In genomic region chr20:10308652-10309051, GRCh38 we compare ENCODE assay signal across 20 cellular contexts.
DNase-seq lines count a peak whose midpoint lies in the region; ATAC-seq, FAIRE-seq and TF ChIP-seq lines count a peak whose summit lies in the region.
"Had no signal": no experiment of that assay in that cellular context is flagged by ENCODE, and none has a peak within 500 bp of the region (broad histone marks: within the 10 kb centered on the region; RNA-seq: fewer than 3 reads in every experiment).

No MANE protein-coding gene starts in this region.

- peaks cover 4% of the 10 kb centered on the region; the same call in 1 of the 2 replicates for H3K4me1 ChIP-seq in HepG2 (ENCODE audit: insufficient read depth, low read length)
- H3K4me1 ChIP-seq in right lobe of liver: no peaks in the 10 kb centered on the region
- H3K4me1 ChIP-seq in fibroblast of lung (ENCODE audit: control insufficient read depth, extremely low read depth, insufficient read depth, low read length): peaks cover 30% of the 10 kb centered on the region
- no peaks in the 10 kb centered on the region for H3K4me1 ChIP-seq in stomach smooth muscle (ENCODE audit: control insufficient read depth, insufficient read depth, low read length)
- 0 out of 2 replicates have a peak, but pooled peaks cover 2% of the 10 kb centered on the region for H3K4me1 ChIP-seq in H9 (ENCODE audit: insufficient read depth, low read length)

- no peak overlapping the region for H2BK5ac ChIP-seq in H9 (ENCODE audit: insufficient read length, low read length)

- H4K91ac ChIP-seq in H9 (ENCODE audit: insufficient read length, low read depth, low read length): no peak overlapping the region

- H3K4me2 ChIP-seq in HepG2 (ENCODE audit: low read depth, low read length): no peak overlapping the region
- H3K4me2 ChIP-seq in fibroblast of lung (ENCODE audit: extremely low read depth, insufficient read depth, low read length): peak overlapping the region; percentile 36
- H3K4me2 ChIP-seq in H9 (ENCODE audit: insufficient read depth, insufficient read length, low read length): no peak overlapping the region
- H3K4me2 ChIP-seq: BLaER1 treated with 17β-estradiol and CSF1 and Interleukin-3, amounts not matched to agents 10 nM and 100 nM; GM23338 had no signal

- peaks cover 2% of the 10 kb centered on the region; the same call in 1 of the 2 replicates for H3K27me3 Mint-ChIP-seq in H9 (ENCODE audit: low read depth)
- peaks cover 3% of the 10 kb centered on the region for H3K27me3 Mint-ChIP-seq in activated T-helper 1 cell treated with anti-CD3 and anti-CD28 coated beads, Interleukin-12 subunit alpha, Interleukin-12 subunit beta, Interleukin-2, Interleukin-4 antibody, amounts not matched to agents 30 ng/mL and 10 ng/mL and 1 ng/mL, durations not matched to agents 14 hours and 24 hours and 36 hours (ENCODE audit: insufficient read depth)

- no peak overlapping the region for H3T11ph ChIP-seq in H9 (ENCODE audit: low read length)

- no peak overlapping the region for H4K5ac ChIP-seq in H9 (ENCODE audit: insufficient read length, low read depth, low read length)

- no peak overlapping the region for H3K4me3 ChIP-seq in HepG2 (replicated peaks in 1 of 3; ENCODE audit: insufficient read depth in 1 of 3, low read depth in 2 of 3, low read length in 3 of 3)
- no peak overlapping the region for H3K4me3 ChIP-seq in right lobe of liver
- H3K4me3 ChIP-seq in fibroblast of lung (replicated peaks in 1 of 4; ENCODE audit: control extremely low read depth in 1 of 4, insufficient read depth in 1 of 4, low read depth in 3 of 4, low read length in 4 of 4): no peak overlapping the region
- no peak overlapping the region for H3K4me3 ChIP-seq in stomach smooth muscle (ENCODE audit: low read length in 2 of 2)
- H3K4me3 ChIP-seq: BLaER1 treated with 17β-estradiol and CSF1 and Interleukin-3, amounts not matched to agents 10 nM and 100 nM; GM23338; SK-N-MC had no signal

- no peak for TF ChIP-seq CTCF in HepG2 (CRISPR knock-in tag; IDR thresholded peaks at IDR 0.05)
- no peak for TF ChIP-seq CTCF in right lobe of liver (IDR thresholded peaks at IDR 0.05)
- TF ChIP-seq CTCF in fibroblast of lung (conservative IDR thresholded peaks at IDR 0.05 in 1 of 2, IDR thresholded peaks at IDR 0.05 in 1 of 2; ENCODE audit: low read depth in 1 of 2, low read length in 2 of 2): no peak
- TF ChIP-seq CTCF in H9 (conservative IDR thresholded peaks at IDR 0.05): no peak

- in situ Hi-C loops in HepG2 (cut with HindIII; ENCODE audit: extremely low pct_ligation_motif_present, low pct_unique_long_range_greater_than_20kb): no loop called here

- H3K23ac ChIP-seq in H9 (ENCODE audit: insufficient read length, low read depth, low read length): no peak overlapping the region

- no peaks in the 10 kb centered on the region for H3K27me3 ChIP-seq in HepG2 (ENCODE audit: control insufficient read depth in 1 of 2, insufficient read depth in 2 of 2, low read length in 2 of 2)
- no peaks in the 10 kb centered on the region for H3K27me3 ChIP-seq in right lobe of liver
- no peaks in the 10 kb centered on the region for H3K27me3 ChIP-seq in fibroblast of lung (ENCODE audit: control insufficient read depth, insufficient read depth, low read length)
- H3K27me3 ChIP-seq in stomach smooth muscle (ENCODE audit: control insufficient read depth in 1 of 2, insufficient read depth in 2 of 2, low read length in 2 of 2): no peaks in the 10 kb centered on the region
- H3K27me3 ChIP-seq in H9 (ENCODE audit: insufficient read depth, low read length): no peaks in the 10 kb centered on the region
- H3K27me3 ChIP-seq: BLaER1 treated with 17β-estradiol and CSF1 and Interleukin-3, amounts not matched to agents 10 nM and 100 nM had no signal

- BruUV-seq in HepG2 (replicated peaks; lab: Mats Ljungman, UMichigan): no TSS peak

- H4K20me1 ChIP-seq in HepG2 (ENCODE audit: insufficient read depth, low read length) (no peaks in the 10 kb centered on the region), fibroblast of lung (ENCODE audit: control insufficient read depth, extremely low read depth, insufficient read depth, low read length) (no peaks in the 10 kb centered on the region), H9 (ENCODE audit: control insufficient read depth, insufficient read depth, insufficient read length) (no peaks in the 10 kb centered on the region)
- H4K20me1 ChIP-seq: BLaER1 treated with 17β-estradiol and CSF1 and Interleukin-3, amounts not matched to agents 10 nM and 100 nM had no signal

- H3K9me3 ChIP-seq in HepG2 (ENCODE audit: low read length) (no peaks in the 10 kb centered on the region), right lobe of liver (no peaks in the 10 kb centered on the region), fibroblast of lung (ENCODE audit: control insufficient read depth, insufficient read depth, low read depth, low read length) (no peaks in the 10 kb centered on the region), stomach smooth muscle (ENCODE audit: control insufficient read depth in 2 of 2, low read length in 2 of 2) (no peaks in the 10 kb centered on the region), H9 (ENCODE audit: control insufficient read depth, low read depth, low read length) (no peaks in the 10 kb centered on the region)
- H3K9me3 ChIP-seq: BLaER1 treated with 17β-estradiol and CSF1 and Interleukin-3, amounts not matched to agents 10 nM and 100 nM had no signal

- no peak overlapping the region for H2BK15ac ChIP-seq in H9 (ENCODE audit: low read depth, low read length)

- ATAC-seq in HepG2: no peak
- ATAC-seq in right lobe of liver: no peak
- ATAC-seq in SK-N-SH treated with all-trans-retinoic acid at 6 μM for 48 hours: no peak
- ATAC-seq in GM21515 (IDR thresholded peaks at IDR 0.05; ENCODE audit: unreplicated experiment): no peak
- ATAC-seq: GM23338, Right ventricle myocardium inferior had no signal

- no peak overlapping the region for H2BK12ac ChIP-seq in H9 (ENCODE audit: insufficient read length, low read depth, low read length)

- peaks cover 0 to 3% of the 10 kb centered on the region in 2 experiments; a peak in 1 of 5 replicates for H3K9me3 Mint-ChIP-seq in H9
- H3K9me3 Mint-ChIP-seq in activated T-helper 1 cell treated with anti-CD3 and anti-CD28 coated beads, Interleukin-12 subunit alpha, Interleukin-12 subunit beta, Interleukin-2, Interleukin-4 antibody, amounts not matched to agents 30 ng/mL and 10 ng/mL and 1 ng/mL, durations not matched to agents 14 hours and 24 hours and 36 hours: no peaks in the 10 kb centered on the region
- H3K9me3 Mint-ChIP-seq: CD8-positive, alpha-beta memory T cell; GM23338 had no signal

- CTCF ChIA-PET in HepG2 (lab: Yijun Ruan, JAX; ENCODE audit: low intra/inter-chr PET ratio, low total read pairs): no interaction called here

- peaks cover 10 to 14% of the 10 kb centered on the region in 2 experiments for H3K4me1 Mint-ChIP-seq in H9
- no peaks in the 10 kb centered on the region for H3K4me1 Mint-ChIP-seq in activated T-helper 1 cell treated with anti-CD3 and anti-CD28 coated beads, Interleukin-12 subunit alpha, Interleukin-12 subunit beta, Interleukin-2, Interleukin-4 antibody, amounts not matched to agents 30 ng/mL and 10 ng/mL and 1 ng/mL, durations not matched to agents 14 hours and 24 hours and 36 hours (ENCODE audit: low read depth)

- H3K79me1 ChIP-seq in H9 (ENCODE audit: insufficient read depth, low read depth, low read length, poor library complexity, severe bottlenecking): no peaks in the 10 kb centered on the region

- H3K14ac ChIP-seq in H9 (ENCODE audit: insufficient read depth, low read length): no peak overlapping the region

- 40% methylated on average over 2 of the region's 2 CpGs for WGBS in HepG2 (ENCODE audit: low lambda C conversion rate)
- WGBS in right lobe of liver (ENCODE audit: insufficient coverage, low coverage, low lambda C conversion rate, missing lambda C conversion rate): 50% methylated on average over 2 of the region's 2 CpGs
- 100% methylated on average over 1 of the region's 2 CpGs for WGBS in H9 (ENCODE audit: extremely low coverage, insufficient read length, low lambda C conversion rate)

- H3K36me3 Mint-ChIP-seq in H9 (ENCODE audit: insufficient read depth in 1 of 3, low read depth in 3 of 3): peaks cover 0 to 5% (median 0%) of the 10 kb centered on the region in 3 experiments; a peak in 3 of 7 replicates
- H3K36me3 Mint-ChIP-seq in activated T-helper 1 cell treated with anti-CD3 and anti-CD28 coated beads, Interleukin-12 subunit alpha, Interleukin-12 subunit beta, Interleukin-2, Interleukin-4 antibody, amounts not matched to agents 30 ng/mL and 10 ng/mL and 1 ng/mL, durations not matched to agents 14 hours and 24 hours and 36 hours (ENCODE audit: low read depth): no peaks in the 10 kb centered on the region
- H3K36me3 Mint-ChIP-seq: IgD-negative memory B cell had no signal

- H3K4me3 Mint-ChIP-seq in H9: no peak overlapping the region; a peak in 1 of 5 replicates
- H3K4me3 Mint-ChIP-seq in activated T-helper 1 cell treated with anti-CD3 and anti-CD28 coated beads, Interleukin-12 subunit alpha, Interleukin-12 subunit beta, Interleukin-2, Interleukin-4 antibody, amounts not matched to agents 30 ng/mL and 10 ng/mL and 1 ng/mL, durations not matched to agents 14 hours and 24 hours and 36 hours: no peak overlapping the region
- H3K4me3 Mint-ChIP-seq: GM23338, IgD-negative memory B cell had no signal

- no peak overlapping the region for H3K18ac ChIP-seq in H9 (ENCODE audit: insufficient read length, low read depth, low read length)

- intact Hi-C loops in HepG2 (cut with micrococcal nuclease; ENCODE audit: unreplicated experiment): no loop called here
- intact Hi-C loops in right lobe of liver (cut with DNase I): no loop called here
- intact Hi-C loops in activated T-helper 1 cell treated with anti-CD3 and anti-CD28 coated beads, Interleukin-12 subunit alpha, Interleukin-12 subunit beta, Interleukin-2, Interleukin-4 antibody, amounts not matched to agents 30 ng/mL and 10 ng/mL and 1 ng/mL, durations not matched to agents 14 hours and 24 hours and 36 hours (cut with micrococcal nuclease): no loop called here

- TF ChIP-seq EP300 in HepG2 (IDR thresholded peaks at IDR 0.05; ENCODE audit: low read depth in 2 of 2, low read length in 2 of 2) (no peak), HepG2 (CRISPR knock-in tag; IDR thresholded peaks at IDR 0.05; ENCODE audit: borderline replicate concordance) (no peak)

- H3K9ac ChIP-seq in HepG2 (ENCODE audit: insufficient read depth, low read depth, low read length): no peak overlapping the region
- H3K9ac ChIP-seq in fibroblast of lung (ENCODE audit: insufficient read depth, low read length): no peak overlapping the region
- H3K9ac ChIP-seq in stomach smooth muscle (ENCODE audit: low read length in 2 of 2): no peak overlapping the region
- H3K9ac ChIP-seq in H9 (ENCODE audit: extremely low read depth, insufficient read length, low read length): no peak overlapping the region
- H3K9ac ChIP-seq: BLaER1 treated with 17β-estradiol and CSF1 and Interleukin-3, amounts not matched to agents 10 nM and 100 nM had no signal

- H2AK5ac ChIP-seq in H9 (ENCODE audit: insufficient read length, low read length): no peak overlapping the region

- TF ChIP-seq RAD21 in HepG2 (CRISPR knock-in tag; IDR thresholded peaks at IDR 0.05): no peak

- H3K23me2 ChIP-seq in H9 (ENCODE audit: insufficient read length, low read depth, low read length, poor library complexity, severe bottlenecking): no peaks in the 10 kb centered on the region

- no peak overlapping the region for H2AFZ ChIP-seq in HepG2 (ENCODE audit: low read length)
- no peak overlapping the region for H2AFZ ChIP-seq in fibroblast of lung (ENCODE audit: low read length)
- H2AFZ ChIP-seq in H9 (ENCODE audit: low read length): no peak overlapping the region
- H2AFZ ChIP-seq: GM23338 had no signal

- no peak overlapping the region for H3K56ac ChIP-seq in H9 (ENCODE audit: insufficient read length, low read depth, low read length)

- no peak overlapping the region for H2BK120ac ChIP-seq in H9 (ENCODE audit: low read depth, low read length, poor library complexity, severe bottlenecking)

- no peak for FAIRE-seq in HepG2 (lab: Jason Lieb, UNC)
- FAIRE-seq: D721Med had no signal

- DNase-seq in HepG2 (ENCODE audit: low spot score) (no peak), right lobe of liver (no peak), fibroblast of lung (ENCODE audit: low read depth in 2 of 2) (no peak), H9 (no peak)
- no peak for DNase-seq in activated T-helper 1 cell treated with anti-CD3 and anti-CD28 coated beads, Interleukin-12 subunit alpha, Interleukin-12 subunit beta, Interleukin-2, Interleukin-4 antibody, amounts not matched to agents 30 ng/mL and 10 ng/mL and 1 ng/mL, durations not matched to agents 14 hours and 24 hours and 36 hours (ENCODE audit: low spot score)
- DNase-seq: 8988T; CD8-positive, alpha-beta memory T cell; DMS79; NCI-H1105 treated with DMSO at 0.1 percent for 48 hours; NCI-H1930; NCI-H748 treated with DMSO at 0.1 percent for 48 hours had no signal

- TF ChIP-seq POLR2A in HepG2 (IDR thresholded peaks at IDR 0.05; ENCODE audit: insufficient read depth in 1 of 2, low read depth in 2 of 2, low read length in 2 of 2) (no peak), right lobe of liver (IDR thresholded peaks at IDR 0.05) (no peak)

- H4K8ac ChIP-seq in H9 (replicated peaks; ENCODE audit: insufficient read length, low read depth, low read length): no peak overlapping the region

- no peak overlapping the region for H2BK20ac ChIP-seq in H9 (ENCODE audit: low read depth, low read length, poor library complexity, severe bottlenecking)

- no peak overlapping the region for H3K27ac Mint-ChIP-seq in H9
- no peak overlapping the region for H3K27ac Mint-ChIP-seq in activated T-helper 1 cell treated with anti-CD3 and anti-CD28 coated beads, Interleukin-12 subunit alpha, Interleukin-12 subunit beta, Interleukin-2, Interleukin-4 antibody, amounts not matched to agents 30 ng/mL and 10 ng/mL and 1 ng/mL, durations not matched to agents 14 hours and 24 hours and 36 hours
- H3K27ac Mint-ChIP-seq: CD8-positive, alpha-beta memory T cell; GM23338; IgD-negative memory B cell had no signal

- H3K4ac ChIP-seq in H9 (ENCODE audit: low read depth, low read length): no peak overlapping the region

- POLR2A ChIA-PET in HepG2 (lab: Yijun Ruan, JAX): no interaction called here

- H3K79me2 ChIP-seq in HepG2 (ENCODE audit: insufficient read depth, low read length) (no peaks in the 10 kb centered on the region), fibroblast of lung (ENCODE audit: control insufficient read depth, insufficient read depth, low read length) (no peaks in the 10 kb centered on the region), H9 (ENCODE audit: insufficient read depth, low read length) (no peaks in the 10 kb centered on the region)

- H3K27ac ChIP-seq in HepG2 (ENCODE audit: extremely low read length, insufficient read depth, low read length) (no peak overlapping the region), right lobe of liver (no peak overlapping the region), fibroblast of lung (ENCODE audit: insufficient read depth, low read length) (peak overlapping the region; percentile 76), stomach smooth muscle (ENCODE audit: low read length) (peak overlapping the region; percentile 27), H9 (ENCODE audit: insufficient read length, low read depth, low read length) (no peak overlapping the region)
- H3K27ac ChIP-seq: BLaER1 treated with 17β-estradiol and CSF1 and Interleukin-3, amounts not matched to agents 10 nM and 100 nM; SK-N-MC had no signal

- no peaks in the 10 kb centered on the region for H3K36me3 ChIP-seq in HepG2 (replicated peaks in 1 of 2; ENCODE audit: control insufficient read depth in 1 of 2, insufficient read depth in 2 of 2, low read length in 2 of 2)
- no peaks in the 10 kb centered on the region for H3K36me3 ChIP-seq in right lobe of liver
- H3K36me3 ChIP-seq in fibroblast of lung (ENCODE audit: control insufficient read depth, insufficient read depth, low read length): no peaks in the 10 kb centered on the region
- no peaks in the 10 kb centered on the region for H3K36me3 ChIP-seq in stomach smooth muscle (ENCODE audit: control insufficient read depth in 2 of 2, insufficient read depth in 2 of 2, low read length in 2 of 2)
- H3K36me3 ChIP-seq: BLaER1 treated with 17β-estradiol and CSF1 and Interleukin-3, amounts not matched to agents 10 nM and 100 nM had no signal

Comparison
In these comparisons a context has a peak if more than half of its experiments do, and no peak if none do; other contexts are left out.
1. H3K27ac ChIP-seq: peak in fibroblast of lung (single experiment) and stomach smooth muscle (single experiment); none in HepG2 (single experiment), right lobe of liver (0 of 3) and H9 (single experiment).